In genomic region chr19:39270091-39270871, GRCh38 we compare ENCODE assay signal across 31 cellular contexts. TPM values are rescaled to one million over a fixed set of nuclear protein-coding genes. Genes with fewer than 3 reads are reported as not detected.
DNase-seq lines count a peak whose midpoint lies in the region; ATAC-seq and TF ChIP-seq lines count a peak whose summit lies in the region.
"Had no signal": no experiment of that assay in that cellular context is flagged by ENCODE, and none has a peak within 500 bp of the region (broad histone marks: within the 10 kb centered on the region; RNA-seq: fewer than 3 reads in every experiment).

No MANE protein-coding gene starts in this region.

- no peak overlapping the region for H2AK9ac ChIP-seq in IMR-90 (replicated peaks; ENCODE audit: low read depth, low read length, poor library complexity)

- H2AK5ac ChIP-seq in IMR-90 (ENCODE audit: low read depth, low read length), result no peak overlapping the region

- H2BK120ac ChIP-seq in IMR-90 (ENCODE audit: low read depth, low read length), result no peak overlapping the region

- no peak for TF ChIP-seq CTCF in IMR-90 (conservative IDR thresholded peaks at IDR 0.05; ENCODE audit: low read depth, low read length)
- no peak for TF ChIP-seq CTCF in Panc1 (IDR thresholded peaks at IDR 0.05)

- no peak overlapping the region for H2BK5ac ChIP-seq in IMR-90 (ENCODE audit: low read depth, low read length, poor library complexity, severe bottlenecking)

- H4K20me1 ChIP-seq in IMR-90 (ENCODE audit: insufficient read depth, low read length), result no peaks in the 10 kb centered on the region

- no peak overlapping the region for H2BK15ac ChIP-seq in IMR-90 (ENCODE audit: low read depth, low read length)

- no peak overlapping the region for H3K27ac ChIP-seq in IMR-90 (ENCODE audit: insufficient read depth, low read length)
- no peak overlapping the region for H3K27ac ChIP-seq in Panc1 (ENCODE audit: low read length)
- no peak overlapping the region for H3K27ac ChIP-seq in right cardiac atrium (ENCODE audit: low read length)
- H3K27ac ChIP-seq: C4-2B, colonic mucosa, heart right ventricle, RWPE1, testis, uterus had no signal

- WGBS in IMR-90 (ENCODE audit: extremely low coverage in 2 of 2, insufficient read length in 1 of 2), 2 experiments, result 90% methylated on average over 2 of the region's 8 CpGs; no CpG with 5 or more reads in 1 of the 2 experiments
- WGBS in right cardiac atrium, result 66% methylated on average over 8 of the region's 8 CpGs

- no peak for ATAC-seq in IMR-90 (ENCODE audit: low read depth)
- ATAC-seq in Panc1, result peak; percentile 31
- ATAC-seq in left cardiac atrium, result no peak
- no peak for ATAC-seq in GM19328 (IDR thresholded peaks at IDR 0.05; ENCODE audit: unreplicated experiment)
- no peak for ATAC-seq in right cardiac atrium
- ATAC-seq: activated CD4-positive, CD25-positive, alpha-beta regulatory T cell treated with anti-CD3 and anti-CD28 coated beads, Interleukin-2, amount 50 U/mL, for 24 hours; activated naive CD4-positive, alpha-beta T cell treated with anti-CD3 and anti-CD28 coated beads, Interleukin-2, amount 50 U/mL, for 72 hours; effector memory CD8-positive, alpha-beta T cell; heart right ventricle; left colon had no signal

- TF ChIP-seq RAD21 in IMR-90 (IDR thresholded peaks at IDR 0.05; ENCODE audit: low read length), result no peak

- POLR2A ChIA-PET in IMR-90 (lab: Charles Lee; ENCODE audit: unreplicated experiment) (no interaction called here), Panc1 (lab: Charles Lee) (interaction anchor here (1.2 to 1.3 kb wide), 2 partner anchors 17 to 166 kb away, joined by 3 to 5 read pairs; partner anchors contain the start of gene RPS16)

- no peak overlapping the region for H2BK20ac ChIP-seq in IMR-90 (ENCODE audit: low read depth, low read length)

- H3K4me3 ChIP-seq in IMR-90 (ENCODE audit: insufficient read depth, low read depth, low read length), result no peak overlapping the region
- H3K4me3 ChIP-seq in Panc1 (ENCODE audit: low read depth in 2 of 2, low read length in 2 of 2), result no peak overlapping the region
- H3K4me3 ChIP-seq in right cardiac atrium (ENCODE audit: low read length), result no peak overlapping the region
- H3K4me3 ChIP-seq: colonic mucosa, heart right ventricle, testis, uterus had no signal

- H3K18ac ChIP-seq in IMR-90 (ENCODE audit: low read depth, low read length), result no peak overlapping the region

- H4K8ac ChIP-seq in IMR-90 (ENCODE audit: low read depth in 2 of 2, low read length in 2 of 2), result no peak overlapping the region

- H3K4me2 ChIP-seq in IMR-90 (ENCODE audit: low read depth, low read length), result no peak overlapping the region

- no peak overlapping the region for H3K56ac ChIP-seq in IMR-90 (ENCODE audit: extremely low read depth, insufficient read depth, low read length)

- H3K9me3 ChIP-seq in IMR-90 (ENCODE audit: control insufficient read depth, insufficient read depth, low read length) (no peaks in the 10 kb centered on the region), Panc1 (ENCODE audit: control insufficient read depth, insufficient read depth, low read depth, low read length) (no peaks in the 10 kb centered on the region), right cardiac atrium (ENCODE audit: control insufficient read depth, low read length) (no peaks in the 10 kb centered on the region)
- H3K9me3 ChIP-seq: colonic mucosa, heart right ventricle, testis, uterus had no signal

- dilution Hi-C loops in IMR-90 (cut with HindIII; ENCODE audit: low sequenced_read_pairs, unreplicated experiment), result no loop called here

- H3K4me1 ChIP-seq in IMR-90 (ENCODE audit: control insufficient read depth, insufficient read depth, low read length) (no peaks in the 10 kb centered on the region), Panc1 (ENCODE audit: control insufficient read depth, insufficient read depth, low read length) (no peaks in the 10 kb centered on the region), right cardiac atrium (ENCODE audit: control insufficient read depth, insufficient read depth, low read length) (no peaks in the 10 kb centered on the region)
- H3K4me1 ChIP-seq: colonic mucosa, testis, uterus had no signal

- no peaks in the 10 kb centered on the region for H3K79me1 ChIP-seq in IMR-90 (ENCODE audit: low read depth in 1 of 2, low read length in 2 of 2)

- H3K9me1 ChIP-seq in IMR-90 (ENCODE audit: insufficient read depth, low read length), result peaks cover 3% of the 10 kb centered on the region; the same call in 1 of the 2 replicates

- no peak for TF ChIP-seq POLR2A in IMR-90 (IDR thresholded peaks at IDR 0.05; ENCODE audit: low read depth, low read length)

- H3K36me3 ChIP-seq in IMR-90 (ENCODE audit: control insufficient read depth, insufficient read depth, low read length) (no peaks in the 10 kb centered on the region), Panc1 (ENCODE audit: control insufficient read depth, insufficient read depth, low read length) (no peaks in the 10 kb centered on the region)
- H3K36me3 ChIP-seq: colonic mucosa, heart right ventricle, uterus had no signal

- intact Hi-C loops in IMR-90 (cut with micrococcal nuclease), result no loop called here
- intact Hi-C loops in Panc1 (cut with micrococcal nuclease; ENCODE audit: unreplicated experiment), result no loop called here
- intact Hi-C loops in left cardiac atrium (cut with DNase I), result no loop called here
- intact Hi-C loops in right cardiac atrium (cut with DNase I), result no loop called here

- H3K27me3 ChIP-seq in IMR-90 (ENCODE audit: control insufficient read depth, insufficient read depth, low read length), result peaks cover 10% of the 10 kb centered on the region
- no peaks in the 10 kb centered on the region for H3K27me3 ChIP-seq in Panc1 (ENCODE audit: control insufficient read depth, insufficient read depth, low read length)
- H3K27me3 ChIP-seq in right cardiac atrium (ENCODE audit: control insufficient read depth, insufficient read depth), result no peaks in the 10 kb centered on the region
- H3K27me3 ChIP-seq: testis, uterus had no signal

- H3K14ac ChIP-seq in IMR-90 (replicated peaks; ENCODE audit: low read depth, low read length), result no peak overlapping the region

- DNase-seq in DMS153 (lab: John Stamatoyannopoulos, UW), result peak; percentile 70
- DNase-seq in IMR-90, result peak; percentile 40
- DNase-seq in Panc1 (ENCODE audit: low read depth, low spot score), result no peak
- peak; percentile 47 for DNase-seq in mesenteric fat pad (ENCODE audit: low spot score)
- no peak for DNase-seq in HUDEP-2 (lab: John Stamatoyannopoulos, UW; ENCODE audit: unreplicated experiment in 76 of 76)
- no peak for DNase-seq in left cardiac atrium
- no peak for DNase-seq in right cardiac atrium
- DNase-seq: activated CD4-positive, alpha-beta memory T cell treated with anti-CD3 and anti-CD28 coated beads, Interleukin-2, amount 10 ng/mL, durations not matched to agents 7 days and 5 days; anterior cingulate cortex; colonic mucosa; effector memory CD8-positive, alpha-beta T cell; foreskin melanocyte; H9; heart right ventricle; Karpas-422; left colon; NCI-H146; NCI-H226; NCI-H774; stimulated activated naive CD4-positive, alpha-beta T cell treated with Interleukin-2 at 50 U/mL for 16 hours; testis; uterus had no signal

- H3K9ac ChIP-seq in IMR-90 (ENCODE audit: low read depth, low read length), result no peak overlapping the region

- H3K4ac ChIP-seq in IMR-90 (ENCODE audit: low read depth, low read length), result no peak overlapping the region

- BruUV-seq in IMR-90 (replicated peaks; lab: Mats Ljungman, UMichigan), result no TSS peak
- no TSS peak for BruUV-seq in Panc1 (replicated peaks; lab: Mats Ljungman, UMichigan)

- in situ Hi-C loops in IMR-90 (cut with MboI; ENCODE audit: low sequenced_read_pairs), result no loop called here
- in situ Hi-C loops in Panc1 (cut with HindIII; ENCODE audit: low pct_unique_long_range_greater_than_20kb, low sequenced_read_pairs), result no loop called here

- CTCF ChIA-PET in IMR-90 (lab: Yijun Ruan, JAX), result no interaction called here
- CTCF ChIA-PET in Panc1 (lab: Charles Lee), result interaction anchor here (0.6 to 1.3 kb wide), 7 partner anchors 15 to 522 kb away, joined by 3 to 10 read pairs (median 3); partner anchors contain the start of gene SYCN

- no peak overlapping the region for H4K5ac ChIP-seq in IMR-90 (ENCODE audit: low read depth, low read length)

- H4K91ac ChIP-seq in IMR-90 (ENCODE audit: insufficient read depth, low read depth, low read length), result no peak overlapping the region

- no peak overlapping the region for H2AFZ ChIP-seq in IMR-90 (replicated peaks; ENCODE audit: low read length, poor library complexity)

- no peak overlapping the region for H3K23ac ChIP-seq in IMR-90 (ENCODE audit: low read depth, low read length)

RNA-seq across cellular contexts. Expression of gene IFNL2, which starts 2.1 kb away (rescaled TPM):
- total RNA-seq in IMR-90 (2012; rRNA removed) (not detected in 2 replicates), Panc1 (2021; ENCODE audit: unreplicated experiment) (0.33 TPM), mesenteric fat pad (not detected), left cardiac atrium (not detected), right cardiac atrium (not detected)
- polyA plus RNA-seq in IMR-90 (2012; rRNA removed) (not detected in 2 replicates), right cardiac atrium (not detected)
- polyA plus RNA-seq in IMR-90 (2012; cell fraction: cytosol; rRNA removed), result not detected in 2 replicates
- polyA plus RNA-seq in IMR-90 (2012; cell fraction: nucleus; rRNA removed; ENCODE audit: low replicate concordance), result not detected in 2 replicates
- not detected for polyA plus RNA-seq in Panc1 (2012; ENCODE audit: insufficient read length)
- total RNA-seq: activated CD4-positive, alpha-beta memory T cell treated with anti-CD3 and anti-CD28 coated beads, Interleukin-2, amount 10 ng/mL, durations not matched to agents 7 days and 5 days; colonic mucosa; G401; H9; heart right ventricle; left colon; progenitor cell of endocrine pancreas; SK-MEL-5; uterus had no signal
- polyA plus RNA-seq: esophagus, heart right ventricle had no signal

RNA-seq across cellular contexts. Expression of gene IFNL4, which starts 21.6 kb away (rescaled TPM):
- total RNA-seq in IMR-90 (2012; rRNA removed), result not detected in 2 replicates
- not detected in 2 replicates for polyA plus RNA-seq in IMR-90 (2012; rRNA removed)
- not detected in 2 replicates for polyA plus RNA-seq in IMR-90 (2012; cell fraction: cytosol; rRNA removed)
- polyA plus RNA-seq in IMR-90 (2012; cell fraction: nucleus; rRNA removed; ENCODE audit: low replicate concordance), result not detected in 2 replicates
- total RNA-seq in Panc1 (2021; ENCODE audit: unreplicated experiment), result not detected
- polyA plus RNA-seq in Panc1 (2012; ENCODE audit: insufficient read length), result not detected
- not detected for total RNA-seq in mesenteric fat pad
- not detected for total RNA-seq in left cardiac atrium
- total RNA-seq in right cardiac atrium, result not detected
- polyA plus RNA-seq in right cardiac atrium, result not detected
- total RNA-seq: activated CD4-positive, alpha-beta memory T cell treated with anti-CD3 and anti-CD28 coated beads, Interleukin-2, amount 10 ng/mL, durations not matched to agents 7 days and 5 days; activated naive CD4-positive, alpha-beta T cell treated with anti-CD3 and anti-CD28 coated beads, Interleukin-2, amount 50 U/mL, for 72 hours; colonic mucosa; G401; H9; heart right ventricle; left colon; progenitor cell of endocrine pancreas; SK-MEL-5; testis had no signal
- polyA plus RNA-seq: esophagus, heart right ventricle had no signal

RNA-seq across cellular contexts. Expression of gene IFNL3, which starts 25.5 kb away (rescaled TPM):
- total RNA-seq in IMR-90 (2012; rRNA removed), result not detected in 2 replicates
- not detected in 2 replicates for polyA plus RNA-seq in IMR-90 (2012; rRNA removed)
- not detected in 2 replicates for polyA plus RNA-seq in IMR-90 (2012; cell fraction: cytosol; rRNA removed)
- polyA plus RNA-seq in IMR-90 (2012; cell fraction: nucleus; rRNA removed; ENCODE audit: low replicate concordance), result not detected in 2 replicates
- not detected for total RNA-seq in Panc1 (2021; ENCODE audit: unreplicated experiment)
- not detected for polyA plus RNA-seq in Panc1 (2012; ENCODE audit: insufficient read length)
- total RNA-seq in mesenteric fat pad, result not detected
- total RNA-seq in left cardiac atrium, result not detected
- total RNA-seq in right cardiac atrium, result not detected
- not detected for polyA plus RNA-seq in right cardiac atrium
- total RNA-seq: activated CD4-positive, alpha-beta memory T cell treated with anti-CD3 and anti-CD28 coated beads, Interleukin-2, amount 10 ng/mL, durations not matched to agents 7 days and 5 days; colonic mucosa; G401; H9; heart right ventricle; left colon; progenitor cell of endocrine pancreas; SK-MEL-5; testis; uterus had no signal
- polyA plus RNA-seq: esophagus, heart right ventricle had no signal

RNA-seq across cellular contexts. Expression of gene IFNL1, which starts 25.9 kb away (rescaled TPM):
- not detected in 2 replicates for total RNA-seq in IMR-90 (2012; rRNA removed)
- not detected in 2 replicates for polyA plus RNA-seq in IMR-90 (2012; rRNA removed)
- polyA plus RNA-seq in IMR-90 (2012; cell fraction: cytosol; rRNA removed), result not detected in 2 replicates
- not detected in 2 replicates for polyA plus RNA-seq in IMR-90 (2012; cell fraction: nucleus; rRNA removed; ENCODE audit: low replicate concordance)
- 0.57 TPM for total RNA-seq in Panc1 (2021; ENCODE audit: unreplicated experiment)
- polyA plus RNA-seq in Panc1 (2012; ENCODE audit: insufficient read length), result 0.27 TPM
- total RNA-seq in mesenteric fat pad, result not detected
- not detected for total RNA-seq in left cardiac atrium
- total RNA-seq in right cardiac atrium, result not detected
- not detected for polyA plus RNA-seq in right cardiac atrium
- total RNA-seq: colonic mucosa, G401, H9, heart right ventricle, left colon, progenitor cell of endocrine pancreas, SK-MEL-5, testis, uterus had no signal
- polyA plus RNA-seq: esophagus, heart right ventricle had no signal

RNA-seq across cellular contexts. Expression of gene LRFN1, which starts 50.4 kb away (rescaled TPM):
- under 0.01 TPM in 2 replicates for total RNA-seq in IMR-90 (2012; rRNA removed)
- polyA plus RNA-seq in IMR-90 (2012; rRNA removed), result 0.47 and 0.48 TPM in 2 replicates
- polyA plus RNA-seq in IMR-90 (2012; cell fraction: cytosol; rRNA removed), result 0.32 and 1.2 TPM in 2 replicates
- polyA plus RNA-seq in IMR-90 (2012; cell fraction: nucleus; rRNA removed; ENCODE audit: low replicate concordance), result 0.32 and 0.70 TPM in 2 replicates
- total RNA-seq in Panc1 (2021; ENCODE audit: unreplicated experiment), result 15.2 TPM
- 28.4 TPM for polyA plus RNA-seq in Panc1 (2012; ENCODE audit: insufficient read length)
- total RNA-seq in mesenteric fat pad, result 1.1 TPM
- total RNA-seq in left cardiac atrium, result 1 to 10 TPM in 1 of 2 donors, under 1 TPM in 1; 0.55 to 1.4 TPM
- under 1 TPM; 0.33 to 0.96 (median 0.86) TPM for total RNA-seq in right cardiac atrium
- 0.63 TPM for polyA plus RNA-seq in right cardiac atrium

Comparison
In these comparisons a context has a peak if more than half of its experiments do, and no peak if none do; other contexts are left out.
1. DNase-seq: peak in DMS153 (single experiment), IMR-90 (single experiment) and mesenteric fat pad (single experiment); none in Panc1 (single experiment), HUDEP-2 (0 of 76), left cardiac atrium (single experiment) and right cardiac atrium (0 of 3).